Comparison of ENCODE assay signal across 8 cellular contexts in the genomic region with DNA sequence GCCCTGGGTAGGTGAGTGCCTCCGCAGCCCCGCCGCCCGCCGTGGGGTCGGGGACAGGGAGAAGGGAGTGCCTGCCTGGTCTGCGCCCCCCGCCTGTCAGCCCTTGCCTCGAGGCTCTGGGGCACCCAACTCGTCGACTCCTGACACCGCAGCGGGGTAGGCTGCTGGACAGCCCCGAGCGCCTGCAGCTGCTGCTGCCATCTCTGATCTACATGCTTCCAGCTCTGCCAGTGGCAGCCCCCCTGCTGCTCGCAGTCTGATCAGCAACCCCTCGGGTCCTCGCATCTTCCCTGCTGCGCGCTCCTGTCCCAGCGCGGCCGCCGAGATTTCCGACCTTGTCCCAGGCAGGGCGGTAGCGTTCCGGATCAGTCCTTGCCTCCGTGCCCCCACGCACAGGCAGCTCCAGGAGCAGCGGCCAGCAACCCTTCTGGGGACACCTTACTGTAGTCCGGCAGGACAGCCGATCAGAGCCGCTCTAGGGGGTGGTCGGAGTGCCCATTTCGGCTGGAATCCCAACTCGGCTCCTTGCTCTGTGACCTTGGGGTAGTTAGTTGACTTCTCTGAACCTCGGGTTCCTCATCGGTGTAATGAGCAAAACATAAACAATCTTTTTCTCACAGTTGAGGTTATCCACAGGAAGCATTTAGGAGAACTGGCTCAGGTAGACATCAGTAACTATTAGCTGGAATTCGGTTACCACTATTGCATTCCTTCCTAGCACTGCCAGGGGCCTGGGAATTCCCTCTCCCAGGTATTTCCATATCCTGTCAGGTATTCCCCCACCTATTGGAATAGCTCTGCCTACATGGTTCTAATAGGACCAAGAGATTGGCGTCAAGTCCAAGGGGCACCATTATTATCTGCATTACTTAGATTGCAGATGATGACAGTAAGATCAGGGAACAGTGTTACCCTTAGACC. TPM values are rescaled to one million over a fixed set of nuclear protein-coding genes. Genes with fewer than 3 reads are reported as not detected.
DNase-seq lines count a peak whose midpoint lies in the region; ATAC-seq, FAIRE-seq and TF ChIP-seq lines count a peak whose summit lies in the region.
"Had no signal": no experiment of that assay in that cellular context is flagged by ENCODE, and none has a peak within 500 bp of the region (broad histone marks: within the 10 kb centered on the region; RNA-seq: fewer than 3 reads in every experiment).

No MANE protein-coding gene starts in this region.

- in situ Hi-C loops in HepG2 (cut with HindIII; ENCODE audit: extremely low pct_ligation_motif_present, low pct_unique_long_range_greater_than_20kb) = no loop called here

- no peak for TF ChIP-seq RAD21 in HepG2 (CRISPR knock-in tag; IDR thresholded peaks at IDR 0.05)

- TF ChIP-seq EP300 in HepG2 (IDR thresholded peaks at IDR 0.05; ENCODE audit: low read depth in 2 of 2, low read length in 2 of 2) = no peak
- no peak for TF ChIP-seq EP300 in HepG2 (CRISPR knock-in tag; IDR thresholded peaks at IDR 0.05; ENCODE audit: borderline replicate concordance)

- TSS peak; percentile 27 for BruUV-seq in HepG2 (replicated peaks; lab: Mats Ljungman, UMichigan)

- H3K36me3 Mint-ChIP-seq in memory B cell (no peaks in the 10 kb centered on the region), HFFc6 (ENCODE audit: low read depth) (no peaks in the 10 kb centered on the region)

- no peak overlapping the region for H3K27ac ChIP-seq in HepG2 (ENCODE audit: extremely low read length, insufficient read depth, low read length)
- H3K27ac ChIP-seq in right lobe of liver = no peak overlapping the region

- intact Hi-C loops in HepG2 (cut with micrococcal nuclease; ENCODE audit: unreplicated experiment) = no loop called here
- intact Hi-C loops in right lobe of liver (cut with DNase I) = no loop called here

- H3K4me1 ChIP-seq in HepG2 (ENCODE audit: insufficient read depth, low read length) (peaks cover 17% of the 10 kb centered on the region), right lobe of liver (peaks cover 0 to 5% (median 0%) of the 10 kb centered on the region in 4 donors)

- H3K4me3 ChIP-seq in HepG2 (replicated peaks in 1 of 3; ENCODE audit: insufficient read depth in 1 of 3, low read depth in 2 of 3, low read length in 3 of 3) (no peak overlapping the region), right lobe of liver (no peak overlapping the region)

- H3K27ac Mint-ChIP-seq in memory B cell = no peak overlapping the region
- no peak overlapping the region for H3K27ac Mint-ChIP-seq in HFFc6

- peaks cover 0 to 8% of the 10 kb centered on the region in 2 experiments; a peak in 2 of 5 replicates for H3K36me3 ChIP-seq in HepG2 (replicated peaks in 1 of 2; ENCODE audit: control insufficient read depth in 1 of 2, insufficient read depth in 2 of 2, low read length in 2 of 2)
- H3K36me3 ChIP-seq in right lobe of liver = no peaks in the 10 kb centered on the region

- CTCF ChIA-PET in HepG2 (lab: Yijun Ruan, JAX; ENCODE audit: low intra/inter-chr PET ratio, low total read pairs) = no interaction called here

- WGBS in HepG2 (ENCODE audit: low lambda C conversion rate) = 97% methylated on average over 40 of the region's 41 CpGs
- 17% methylated on average over 11 of the region's 41 CpGs for WGBS in right lobe of liver (ENCODE audit: insufficient coverage, low coverage, low lambda C conversion rate, missing lambda C conversion rate)

- DNase-seq in HepG2 (ENCODE audit: low spot score) (no peak), right lobe of liver (no peak), memory B cell (ENCODE audit: low spot score in 2 of 2) (no peak), NCI-H2107 treated with DMSO at 0.1 percent for 48 hours (lab: John Stamatoyannopoulos, UW; ENCODE audit: unreplicated experiment) (no peak), HFFc6 (no peak), NCI-H446 (lab: John Stamatoyannopoulos, UW) (no peak)

- no peak for ATAC-seq in HepG2
- ATAC-seq in right lobe of liver = no peak
- ATAC-seq in memory B cell (ENCODE audit: low read depth) = no peak

- FAIRE-seq in HepG2 (lab: Jason Lieb, UNC) = no peak
- FAIRE-seq: frontal cortex had no signal

- H3K27me3 ChIP-seq in HepG2 (ENCODE audit: control insufficient read depth in 1 of 2, insufficient read depth in 2 of 2, low read length in 2 of 2) = peaks cover 2 to 11% of the 10 kb centered on the region in 2 experiments; a peak in 3 of 5 replicates
- H3K27me3 ChIP-seq in right lobe of liver = no peaks in the 10 kb centered on the region

- no peak for TF ChIP-seq CTCF in HepG2 (CRISPR knock-in tag; IDR thresholded peaks at IDR 0.05)
- no peak for TF ChIP-seq CTCF in right lobe of liver (IDR thresholded peaks at IDR 0.05)
- TF ChIP-seq CTCF in HFFc6 (IDR thresholded peaks at IDR 0.05) = no peak

- TF ChIP-seq POLR2A in HepG2 (IDR thresholded peaks at IDR 0.05; ENCODE audit: insufficient read depth in 1 of 2, low read depth in 2 of 2, low read length in 2 of 2) (peak in 1 of 2 experiments; percentile 35; a peak in 1 of 4 replicates), right lobe of liver (IDR thresholded peaks at IDR 0.05) (no peak)

- no peak overlapping the region for H3K9ac ChIP-seq in HepG2 (ENCODE audit: insufficient read depth, low read depth, low read length)

- no peaks in the 10 kb centered on the region for H3K79me2 ChIP-seq in HepG2 (ENCODE audit: insufficient read depth, low read length)

- H3K4me3 Mint-ChIP-seq in memory B cell (peak overlapping the region; percentile 76), HFFc6 (no peak overlapping the region)

- H3K9me3 Mint-ChIP-seq in memory B cell = no peaks in the 10 kb centered on the region
- no peaks in the 10 kb centered on the region for H3K9me3 Mint-ChIP-seq in HFFc6

- POLR2A ChIA-PET in HepG2 (lab: Yijun Ruan, JAX) = no interaction called here

- H3K4me1 Mint-ChIP-seq in memory B cell (peaks cover 20% of the 10 kb centered on the region), HFFc6 (ENCODE audit: low read depth) (peaks cover 7% of the 10 kb centered on the region; the same call in 1 of the 2 replicates)

- H4K20me1 ChIP-seq in HepG2 (ENCODE audit: insufficient read depth, low read length) = peaks cover 40% of the 10 kb centered on the region

- peaks cover 53% of the 10 kb centered on the region for H3K27me3 Mint-ChIP-seq in memory B cell
- H3K27me3 Mint-ChIP-seq in HFFc6 (ENCODE audit: insufficient read depth) = peaks cover 68% of the 10 kb centered on the region

- H3K9me3 ChIP-seq in HepG2 (ENCODE audit: low read length) = no peaks in the 10 kb centered on the region
- no peaks in the 10 kb centered on the region for H3K9me3 ChIP-seq in right lobe of liver

- no peak overlapping the region for H3K4me2 ChIP-seq in HepG2 (ENCODE audit: low read depth, low read length)

- H2AFZ ChIP-seq in HepG2 (ENCODE audit: low read length) = no peak overlapping the region

RNA-seq across cellular contexts. Expression of gene BCAN, which starts 0.6 kb away (rescaled TPM):
- total RNA-seq in HepG2 (2016; rRNA removed; fragmentation: Illumina TruSeq; extraction: Trizol) = not detected in 2 replicates
- total RNA-seq in HepG2 (2016; cell fraction: cytosol; rRNA removed; fragmentation: Illumina TruSeq; extraction: Trizol; ENCODE audit: low read depth) = not detected in 2 replicates
- not detected in 2 replicates for total RNA-seq in HepG2 (2016; cell fraction: insoluble cytoplasmic fraction; rRNA removed; fragmentation: Illumina TruSeq; extraction: Trizol)
- not detected in 2 replicates for total RNA-seq in HepG2 (2016; cell fraction: membrane; rRNA removed; fragmentation: Illumina TruSeq; extraction: Trizol)
- total RNA-seq in HepG2 (2016; cell fraction: nucleus; rRNA removed; fragmentation: Illumina TruSeq; extraction: Trizol) = not detected in 2 replicates
- not detected in 2 replicates for polyA plus RNA-seq in HepG2 (2011; rRNA removed)
- polyA plus RNA-seq in HepG2 (2011; cell fraction: cytosol; rRNA removed) = not detected in 2 replicates
- 0.24 TPM in 1 of 2 replicates, not detected in the other for polyA plus RNA-seq in HepG2 (2011; cell fraction: nucleus; rRNA removed)
- 0.21 TPM in 2 replicates for polyA plus RNA-seq in HepG2 (2012)
- polyA plus RNA-seq in HepG2 (2016; cell fraction: cytosol; fragmentation: Illumina TruSeq; extraction: Trizol; ENCODE audit: low read depth) = not detected in 2 replicates
- polyA plus RNA-seq in HepG2 (2016; cell fraction: insoluble cytoplasmic fraction; fragmentation: Illumina TruSeq; extraction: Trizol; ENCODE audit: low read depth) = not detected in 2 replicates
- not detected in 2 replicates for polyA plus RNA-seq in HepG2 (2016; cell fraction: membrane; fragmentation: Illumina TruSeq; extraction: Trizol; ENCODE audit: low read depth)
- not detected in 2 replicates for polyA plus RNA-seq in HepG2 (2016; cell fraction: nucleus; fragmentation: Illumina TruSeq; extraction: Trizol; ENCODE audit: insufficient read depth, low read depth)
- not detected in 2 replicates for polyA minus RNA-seq in HepG2 (2011; rRNA and poly(A)+ RNA removed; ENCODE audit: low replicate concordance)
- polyA minus RNA-seq in HepG2 (2011; cell fraction: cytosol; rRNA and poly(A)+ RNA removed) = not detected in 2 replicates
- not detected in 2 replicates for polyA minus RNA-seq in HepG2 (2011; cell fraction: nucleus; rRNA and poly(A)+ RNA removed)
- not detected for total RNA-seq in right lobe of liver
- not detected for total RNA-seq in HFFc6 (2021; fragmentation: NEBNext Ultra II Directional; extraction: Animal tissue kit (Norgen Biotek cat#: 25700))
- total RNA-seq: M059J had no signal

RNA-seq across cellular contexts. Expression of gene HAPLN2, which starts 23.3 kb away (rescaled TPM):
- total RNA-seq in HepG2 (2016; rRNA removed; fragmentation: Illumina TruSeq; extraction: Trizol) (not detected in 2 replicates), right lobe of liver (not detected)
- total RNA-seq in HepG2 (2016; cell fraction: cytosol; rRNA removed; fragmentation: Illumina TruSeq; extraction: Trizol; ENCODE audit: low read depth) = not detected in 2 replicates
- total RNA-seq in HepG2 (2016; cell fraction: insoluble cytoplasmic fraction; rRNA removed; fragmentation: Illumina TruSeq; extraction: Trizol) = not detected in 2 replicates
- total RNA-seq in HepG2 (2016; cell fraction: membrane; rRNA removed; fragmentation: Illumina TruSeq; extraction: Trizol) = not detected in 2 replicates
- not detected in 2 replicates for total RNA-seq in HepG2 (2016; cell fraction: nucleus; rRNA removed; fragmentation: Illumina TruSeq; extraction: Trizol)
- polyA plus RNA-seq in HepG2 (2011; rRNA removed) = 0.09 TPM in 1 of 2 replicates, not detected in the other
- polyA plus RNA-seq in HepG2 (2011; cell fraction: cytosol; rRNA removed) = not detected in 2 replicates
- polyA plus RNA-seq in HepG2 (2011; cell fraction: nucleus; rRNA removed) = 0.40 and 0.62 TPM in 2 replicates
- polyA plus RNA-seq in HepG2 (2012) = 0.19 TPM in 1 of 2 replicates, not detected in the other
- polyA plus RNA-seq in HepG2 (2016; cell fraction: cytosol; fragmentation: Illumina TruSeq; extraction: Trizol; ENCODE audit: low read depth) = not detected in 2 replicates
- polyA plus RNA-seq in HepG2 (2016; cell fraction: insoluble cytoplasmic fraction; fragmentation: Illumina TruSeq; extraction: Trizol; ENCODE audit: low read depth) = not detected in 2 replicates
- not detected in 2 replicates for polyA plus RNA-seq in HepG2 (2016; cell fraction: membrane; fragmentation: Illumina TruSeq; extraction: Trizol; ENCODE audit: low read depth)
- polyA plus RNA-seq in HepG2 (2016; cell fraction: nucleus; fragmentation: Illumina TruSeq; extraction: Trizol; ENCODE audit: insufficient read depth, low read depth) = not detected in 2 replicates
- not detected in 2 replicates for polyA minus RNA-seq in HepG2 (2011; rRNA and poly(A)+ RNA removed; ENCODE audit: low replicate concordance)
- not detected in 2 replicates for polyA minus RNA-seq in HepG2 (2011; cell fraction: cytosol; rRNA and poly(A)+ RNA removed)
- polyA minus RNA-seq in HepG2 (2011; cell fraction: nucleus; rRNA and poly(A)+ RNA removed) = not detected in 2 replicates
- total RNA-seq in HFFc6 (2021; fragmentation: NEBNext Ultra II Directional; extraction: Animal tissue kit (Norgen Biotek cat#: 25700)) = not detected
- total RNA-seq: M059J had no signal

RNA-seq across cellular contexts. Expression of gene NES, which starts 34.7 kb away (rescaled TPM):
- 12.7 and 16.6 TPM in 2 replicates for total RNA-seq in HepG2 (2016; rRNA removed; fragmentation: Illumina TruSeq; extraction: Trizol)
- total RNA-seq in HepG2 (2016; cell fraction: cytosol; rRNA removed; fragmentation: Illumina TruSeq; extraction: Trizol; ENCODE audit: low read depth) = 0.30 and 0.53 TPM in 2 replicates
- 9.1 and 18.2 TPM in 2 replicates for total RNA-seq in HepG2 (2016; cell fraction: insoluble cytoplasmic fraction; rRNA removed; fragmentation: Illumina TruSeq; extraction: Trizol)
- total RNA-seq in HepG2 (2016; cell fraction: membrane; rRNA removed; fragmentation: Illumina TruSeq; extraction: Trizol) = 1.4 and 1.5 TPM in 2 replicates
- 11.7 and 13.1 TPM in 2 replicates for total RNA-seq in HepG2 (2016; cell fraction: nucleus; rRNA removed; fragmentation: Illumina TruSeq; extraction: Trizol)
- 1.7 and 2.5 TPM in 2 replicates for polyA plus RNA-seq in HepG2 (2011; rRNA removed)
- 1.1 and 1.2 TPM in 2 replicates for polyA plus RNA-seq in HepG2 (2011; cell fraction: cytosol; rRNA removed)
- polyA plus RNA-seq in HepG2 (2011; cell fraction: nucleus; rRNA removed) = 9.3 and 9.7 TPM in 2 replicates
- 3.5 and 3.6 TPM in 2 replicates for polyA plus RNA-seq in HepG2 (2012)
- 0.32 and 0.38 TPM in 2 replicates for polyA plus RNA-seq in HepG2 (2016; cell fraction: cytosol; fragmentation: Illumina TruSeq; extraction: Trizol; ENCODE audit: low read depth)
- polyA plus RNA-seq in HepG2 (2016; cell fraction: insoluble cytoplasmic fraction; fragmentation: Illumina TruSeq; extraction: Trizol; ENCODE audit: low read depth) = 8.6 and 10.8 TPM in 2 replicates
- polyA plus RNA-seq in HepG2 (2016; cell fraction: membrane; fragmentation: Illumina TruSeq; extraction: Trizol; ENCODE audit: low read depth) = 0.46 and 0.93 TPM in 2 replicates
- 27.3 and 27.7 TPM in 2 replicates for polyA plus RNA-seq in HepG2 (2016; cell fraction: nucleus; fragmentation: Illumina TruSeq; extraction: Trizol; ENCODE audit: insufficient read depth, low read depth)
- polyA minus RNA-seq in HepG2 (2011; rRNA and poly(A)+ RNA removed; ENCODE audit: low replicate concordance) = 0.91 and 2.7 TPM in 2 replicates
- 2.4 and 2.5 TPM in 2 replicates for polyA minus RNA-seq in HepG2 (2011; cell fraction: cytosol; rRNA and poly(A)+ RNA removed)
- 1.5 and 1.7 TPM in 2 replicates for polyA minus RNA-seq in HepG2 (2011; cell fraction: nucleus; rRNA and poly(A)+ RNA removed)
- 1 to 10 TPM; 1.1 to 7.5 (median 2.6) TPM for total RNA-seq in right lobe of liver
- 100 to 1,000 TPM; 106 to 126 (median 116) TPM for total RNA-seq in HFFc6 (2021; fragmentation: NEBNext Ultra II Directional; extraction: Animal tissue kit (Norgen Biotek cat#: 25700))

RNA-seq across cellular contexts. Expression of gene GPATCH4, which starts 41.2 kb away (rescaled TPM):
- total RNA-seq in HepG2 (2016; rRNA removed; fragmentation: Illumina TruSeq; extraction: Trizol) = 37.9 and 43.4 TPM in 2 replicates
- 7.3 and 7.7 TPM in 2 replicates for total RNA-seq in HepG2 (2016; cell fraction: cytosol; rRNA removed; fragmentation: Illumina TruSeq; extraction: Trizol; ENCODE audit: low read depth)
- 37.1 and 46.1 TPM in 2 replicates for total RNA-seq in HepG2 (2016; cell fraction: insoluble cytoplasmic fraction; rRNA removed; fragmentation: Illumina TruSeq; extraction: Trizol)
- total RNA-seq in HepG2 (2016; cell fraction: membrane; rRNA removed; fragmentation: Illumina TruSeq; extraction: Trizol) = 22.7 and 24.7 TPM in 2 replicates
- 36.6 and 38.1 TPM in 2 replicates for total RNA-seq in HepG2 (2016; cell fraction: nucleus; rRNA removed; fragmentation: Illumina TruSeq; extraction: Trizol)
- polyA plus RNA-seq in HepG2 (2011; rRNA removed) = 19.2 and 20.0 TPM in 2 replicates
- polyA plus RNA-seq in HepG2 (2011; cell fraction: cytosol; rRNA removed) = 13.1 and 21.0 TPM in 2 replicates
- 13.5 and 17.3 TPM in 2 replicates for polyA plus RNA-seq in HepG2 (2011; cell fraction: nucleus; rRNA removed)
- 26.6 and 33.5 TPM in 2 replicates for polyA plus RNA-seq in HepG2 (2012)
- polyA plus RNA-seq in HepG2 (2016; cell fraction: cytosol; fragmentation: Illumina TruSeq; extraction: Trizol; ENCODE audit: low read depth) = 11.1 and 11.2 TPM in 2 replicates
- 79.1 and 79.7 TPM in 2 replicates for polyA plus RNA-seq in HepG2 (2016; cell fraction: insoluble cytoplasmic fraction; fragmentation: Illumina TruSeq; extraction: Trizol; ENCODE audit: low read depth)
- 22.9 and 25.6 TPM in 2 replicates for polyA plus RNA-seq in HepG2 (2016; cell fraction: membrane; fragmentation: Illumina TruSeq; extraction: Trizol; ENCODE audit: low read depth)
- 59.3 and 65.1 TPM in 2 replicates for polyA plus RNA-seq in HepG2 (2016; cell fraction: nucleus; fragmentation: Illumina TruSeq; extraction: Trizol; ENCODE audit: insufficient read depth, low read depth)
- 24.3 and 141 TPM in 2 replicates for polyA minus RNA-seq in HepG2 (2011; rRNA and poly(A)+ RNA removed; ENCODE audit: low replicate concordance)
- 9.7 and 9.9 TPM in 2 replicates for polyA minus RNA-seq in HepG2 (2011; cell fraction: cytosol; rRNA and poly(A)+ RNA removed)
- polyA minus RNA-seq in HepG2 (2011; cell fraction: nucleus; rRNA and poly(A)+ RNA removed) = 46.1 and 51.0 TPM in 2 replicates
- 10 to 100 TPM in 4 of 6 experiments, 1 to 10 TPM in 2; 7.0 to 25.3 (median 12.4) TPM for total RNA-seq in right lobe of liver
- total RNA-seq in HFFc6 (2021; fragmentation: NEBNext Ultra II Directional; extraction: Animal tissue kit (Norgen Biotek cat#: 25700)) = 10 to 100 TPM; 25.0 to 35.8 (median 32.7) TPM

RNA-seq across cellular contexts. Expression of gene NAXE, which starts 50.9 kb away (rescaled TPM):
- total RNA-seq in HepG2 (2016; rRNA removed; fragmentation: Illumina TruSeq; extraction: Trizol) (37.9 and 59.4 TPM in 2 replicates), right lobe of liver (10 to 100 TPM; 37.7 to 72.3 (median 49.4) TPM)
- total RNA-seq in HepG2 (2016; cell fraction: cytosol; rRNA removed; fragmentation: Illumina TruSeq; extraction: Trizol; ENCODE audit: low read depth) = 69.0 and 80.5 TPM in 2 replicates
- 32.9 and 62.3 TPM in 2 replicates for total RNA-seq in HepG2 (2016; cell fraction: insoluble cytoplasmic fraction; rRNA removed; fragmentation: Illumina TruSeq; extraction: Trizol)
- 57.8 and 70.5 TPM in 2 replicates for total RNA-seq in HepG2 (2016; cell fraction: membrane; rRNA removed; fragmentation: Illumina TruSeq; extraction: Trizol)
- 36.6 and 46.8 TPM in 2 replicates for total RNA-seq in HepG2 (2016; cell fraction: nucleus; rRNA removed; fragmentation: Illumina TruSeq; extraction: Trizol)
- 35.0 and 39.4 TPM in 2 replicates for polyA plus RNA-seq in HepG2 (2011; rRNA removed)
- 44.6 and 54.4 TPM in 2 replicates for polyA plus RNA-seq in HepG2 (2011; cell fraction: cytosol; rRNA removed)
- polyA plus RNA-seq in HepG2 (2011; cell fraction: nucleus; rRNA removed) = 28.8 and 37.7 TPM in 2 replicates
- polyA plus RNA-seq in HepG2 (2012) = 37.1 and 42.0 TPM in 2 replicates
- 109 and 132 TPM in 2 replicates for polyA plus RNA-seq in HepG2 (2016; cell fraction: cytosol; fragmentation: Illumina TruSeq; extraction: Trizol; ENCODE audit: low read depth)
- 38.4 and 48.9 TPM in 2 replicates for polyA plus RNA-seq in HepG2 (2016; cell fraction: insoluble cytoplasmic fraction; fragmentation: Illumina TruSeq; extraction: Trizol; ENCODE audit: low read depth)
- 78.1 and 86.6 TPM in 2 replicates for polyA plus RNA-seq in HepG2 (2016; cell fraction: membrane; fragmentation: Illumina TruSeq; extraction: Trizol; ENCODE audit: low read depth)
- polyA plus RNA-seq in HepG2 (2016; cell fraction: nucleus; fragmentation: Illumina TruSeq; extraction: Trizol; ENCODE audit: insufficient read depth, low read depth) = 64.6 and 71.1 TPM in 2 replicates
- 43.3 and 215 TPM in 2 replicates for polyA minus RNA-seq in HepG2 (2011; rRNA and poly(A)+ RNA removed; ENCODE audit: low replicate concordance)
- polyA minus RNA-seq in HepG2 (2011; cell fraction: cytosol; rRNA and poly(A)+ RNA removed) = 15.2 and 16.5 TPM in 2 replicates
- polyA minus RNA-seq in HepG2 (2011; cell fraction: nucleus; rRNA and poly(A)+ RNA removed) = 15.8 and 22.0 TPM in 2 replicates
- total RNA-seq in HFFc6 (2021; fragmentation: NEBNext Ultra II Directional; extraction: Animal tissue kit (Norgen Biotek cat#: 25700)) = 10 to 100 TPM; 73.9 to 83.9 (median 76.7) TPM
